10 cellular contexts compared by ENCODE assay signal in the genomic region with DNA sequence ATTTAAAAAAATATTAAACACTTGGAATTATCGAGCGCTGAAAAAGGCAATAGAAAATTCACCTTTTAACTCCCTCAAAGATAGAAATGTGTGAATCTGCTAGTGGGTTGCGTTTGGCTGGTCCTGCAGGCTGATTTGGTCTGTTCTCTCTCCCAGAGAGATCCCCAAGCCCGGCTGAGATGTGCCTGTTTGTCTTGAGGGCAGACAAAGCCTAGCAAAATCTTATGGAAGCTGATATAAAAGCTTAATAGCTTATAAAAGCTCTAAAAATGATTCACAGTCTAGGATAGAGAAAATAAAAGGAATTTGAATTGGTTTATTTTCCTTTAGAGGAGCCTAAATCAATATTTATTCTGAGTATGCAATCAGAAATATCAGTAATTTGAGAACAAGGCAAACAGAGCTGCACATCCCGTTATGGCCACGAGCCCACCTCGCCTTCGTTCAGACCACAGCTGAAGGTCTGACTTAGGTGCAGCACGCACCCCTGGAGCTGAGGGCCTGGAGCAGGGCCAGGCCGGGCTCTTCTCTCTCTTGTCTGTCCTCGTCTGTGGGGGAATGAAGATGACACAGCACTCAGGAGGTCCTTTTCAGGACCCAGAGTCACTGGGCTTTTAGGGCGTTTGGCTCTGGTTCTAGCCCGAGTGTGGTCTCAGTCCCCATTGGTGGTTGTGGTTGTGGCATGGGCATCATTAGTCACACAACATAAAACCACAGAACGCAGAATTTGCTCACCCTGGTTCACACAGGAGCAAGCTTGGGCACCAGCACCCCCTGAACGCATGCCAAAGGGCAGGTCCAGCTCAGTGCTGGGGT. TPM values are rescaled to one million over a fixed set of nuclear protein-coding genes. Genes with fewer than 3 reads are reported as not detected.
A peak's percentile ranks its signal among the peaks of the same experiment; 100 is the strongest.
DNase-seq lines count a peak whose midpoint lies in the region; ATAC-seq, FAIRE-seq and TF ChIP-seq lines count a peak whose summit lies in the region.
"Had no signal": no experiment of that assay in that cellular context is flagged by ENCODE, and none has a peak within 500 bp of the region (broad histone marks: within the 10 kb centered on the region; RNA-seq: fewer than 3 reads in every experiment).

No MANE protein-coding gene starts in this region.

- H3K4me3 Mint-ChIP-seq in stimulated activated naive B cell treated with anti-CD40 and anti-IgM and Interleukin-4, amounts not matched to agents 10 μg/mL and 1 μg/mL and 100 μg/mL, for 72 hours = no peak overlapping the region

- peak; percentile 50 for FAIRE-seq in bronchial epithelial cell (lab: Jason Lieb, UNC)

- H3K4me1 ChIP-seq in HEK293 (ENCODE audit: control insufficient read depth, insufficient read depth, low read length) = peaks cover 43% of the 10 kb centered on the region
- peaks cover 37% of the 10 kb centered on the region for H3K4me1 ChIP-seq in rectal smooth muscle tissue (ENCODE audit: control insufficient read depth, insufficient read depth, low read length)
- no peaks in the 10 kb centered on the region for H3K4me1 ChIP-seq in foreskin keratinocyte

- H3K36me3 ChIP-seq in HEK293 (ENCODE audit: control insufficient read depth in 2 of 2, insufficient read depth in 1 of 2, low read length in 2 of 2) = peaks cover 7 to 11% of the 10 kb centered on the region in 2 experiments; a peak in 2 of 3 replicates
- H3K36me3 ChIP-seq in bronchial epithelial cell (ENCODE audit: control insufficient read depth, insufficient read depth, low read length) = no peaks in the 10 kb centered on the region
- no peaks in the 10 kb centered on the region for H3K36me3 ChIP-seq in rectal smooth muscle tissue (ENCODE audit: control insufficient read depth, insufficient read depth, low read length)
- H3K36me3 ChIP-seq: tibial artery had no signal

- H3K4me1 Mint-ChIP-seq in stimulated activated naive B cell treated with anti-CD40 and anti-IgM and Interleukin-4, amounts not matched to agents 10 μg/mL and 1 μg/mL and 100 μg/mL, for 72 hours = peaks cover 0 to 2% of the 10 kb centered on the region in 2 donors

- H3K36me3 Mint-ChIP-seq in stimulated activated naive B cell treated with anti-CD40 and anti-IgM and Interleukin-4, amounts not matched to agents 10 μg/mL and 1 μg/mL and 100 μg/mL, for 72 hours = no peaks in the 10 kb centered on the region

- no peak for ATAC-seq in foreskin keratinocyte
- ATAC-seq in stimulated activated naive B cell treated with anti-CD40 and anti-IgM and Interleukin-4, amounts not matched to agents 10 μg/mL and 1 μg/mL and 100 μg/mL, for 72 hours (replicated peaks) = no peak
- ATAC-seq in GM18873 (IDR thresholded peaks at IDR 0.05; ENCODE audit: low FRiP score, unreplicated experiment) = no peak

- no peak overlapping the region for H3K4me3 ChIP-seq in HEK293 (ENCODE audit: low read depth, low read length)
- no peak overlapping the region for H3K4me3 ChIP-seq in bronchial epithelial cell (ENCODE audit: low read depth, low read length)
- no peak overlapping the region for H3K4me3 ChIP-seq in rectal smooth muscle tissue (ENCODE audit: low read length)
- H3K4me3 ChIP-seq: tibial artery had no signal

- H3K9me3 ChIP-seq in HEK293 (ENCODE audit: control insufficient read depth, insufficient read depth, low read depth, low read length) = no peaks in the 10 kb centered on the region
- H3K9me3 ChIP-seq: tibial artery had no signal

- no peak overlapping the region for H3K9ac ChIP-seq in rectal smooth muscle tissue (ENCODE audit: low read length)

- H3K27ac ChIP-seq in HEK293 (ENCODE audit: extremely low read depth, low read depth, low read length) = no peak overlapping the region; the same call in 1 of the 2 replicates
- H3K27ac ChIP-seq in rectal smooth muscle tissue (ENCODE audit: low read depth, low read length) = peak overlapping the region; percentile 81
- no peak overlapping the region for H3K27ac ChIP-seq in foreskin keratinocyte
- H3K27ac ChIP-seq: tibial artery had no signal

- no peaks in the 10 kb centered on the region for H3K9me3 Mint-ChIP-seq in stimulated activated naive B cell treated with anti-CD40 and anti-IgM and Interleukin-4, amounts not matched to agents 10 μg/mL and 1 μg/mL and 100 μg/mL, for 72 hours

- POLR2A ChIA-PET in HEK293 (lab: Yijun Ruan, JAX) = no interaction called here

- H3K27me3 Mint-ChIP-seq in stimulated activated naive B cell treated with anti-CD40 and anti-IgM and Interleukin-4, amounts not matched to agents 10 μg/mL and 1 μg/mL and 100 μg/mL, for 72 hours = peaks cover 0 to 14% of the 10 kb centered on the region in 2 donors

- H3K27ac Mint-ChIP-seq in stimulated activated naive B cell treated with anti-CD40 and anti-IgM and Interleukin-4, amounts not matched to agents 10 μg/mL and 1 μg/mL and 100 μg/mL, for 72 hours = no peak overlapping the region

- peak; percentile 20 to 67 for DNase-seq in NCI-H2081 (lab: John Stamatoyannopoulos, UW)
- peak; percentile 57 for DNase-seq in bronchial epithelial cell (ENCODE audit: low read depth)
- no peak for DNase-seq in foreskin keratinocyte
- no peak for DNase-seq in stimulated activated naive B cell treated with anti-CD40 and anti-IgM and Interleukin-4, amounts not matched to agents 10 μg/mL and 1 μg/mL and 100 μg/mL, for 72 hours
- DNase-seq: DND-41, foreskin fibroblast, tibial artery had no signal

- CTCF ChIA-PET in HEK293 (lab: Yijun Ruan, JAX) = interaction anchor here (0.8 to 1.1 kb wide), 2 partner anchors 79 to 146 kb away, joined by 3 to 4 read pairs; no protein-coding TSS in a partner anchor

- peaks cover 1% of the 10 kb centered on the region for H3K27me3 ChIP-seq in bronchial epithelial cell (ENCODE audit: control insufficient read depth, insufficient read depth, low read length)
- H3K27me3 ChIP-seq in rectal smooth muscle tissue (ENCODE audit: control insufficient read depth, insufficient read depth, low read length) = no peaks in the 10 kb centered on the region
- H3K27me3 ChIP-seq in foreskin keratinocyte = peaks cover 13% of the 10 kb centered on the region

- no peak for TF ChIP-seq CTCF in HEK293 (tag by site-specific recombination; IDR thresholded peaks at IDR 0.05)
- TF ChIP-seq CTCF in bronchial epithelial cell (IDR thresholded peaks at IDR 0.05; ENCODE audit: insufficient read depth, low read length, severe bottlenecking) = no peak
- TF ChIP-seq CTCF in foreskin keratinocyte (conservative IDR thresholded peaks at IDR 0.05) = no peak

TF ChIP-seq in HEK293, 187 proteins besides CTCF, POLR2A, EP300 and RAD21 (continues in another document):
- TF ChIP-seq PRDM6 (tag by site-specific recombination; IDR thresholded peaks at IDR 0.05) (no peak), MZF1 (tag by site-specific recombination; IDR thresholded peaks at IDR 0.05; ENCODE audit: borderline replicate concordance) (no peak), KLF8 (tag by site-specific recombination; IDR thresholded peaks at IDR 0.05) (peak; percentile 54; the same call in 1 of the 2 replicates), ZBTB48 (tag by site-specific recombination; IDR thresholded peaks at IDR 0.05) (no peak), HIC1 (tag by site-specific recombination; IDR thresholded peaks at IDR 0.05) (no peak), GLI4 (tag by site-specific recombination; IDR thresholded peaks at IDR 0.05) (no peak), ZNF792 (tag by site-specific recombination; IDR thresholded peaks at IDR 0.05) (no peak), ZNF692 (tag by site-specific recombination; IDR thresholded peaks at IDR 0.05) (0 out of 2 replicates have a peak, but pooled peaks have one; percentile 30)

RNA-seq across cellular contexts. Expression of gene PDE9A, which starts 18.6 kb away (rescaled TPM):
- total RNA-seq in bronchial epithelial cell (1.6 and 1.9 TPM in 2 replicates), foreskin keratinocyte (0.11 and 0.14 TPM in 2 replicates)
- polyA plus RNA-seq in foreskin keratinocyte = 0.10 and 0.13 TPM in 2 replicates

Comparison
In these comparisons a context has a peak if more than half of its experiments do, and no peak if none do; other contexts are left out.
1. DNase-seq: peak in NCI-H2081 (2 of 2) and bronchial epithelial cell (single experiment); none in foreskin keratinocyte (0 of 2) and stimulated activated naive B cell treated with anti-CD40 and anti-IgM and Interleukin-4, amounts not matched to agents 10 μg/mL and 1 μg/mL and 100 μg/mL, for 72 hours (single experiment).